ENCODE assay signal across 1 cellular context in the genomic region with DNA sequence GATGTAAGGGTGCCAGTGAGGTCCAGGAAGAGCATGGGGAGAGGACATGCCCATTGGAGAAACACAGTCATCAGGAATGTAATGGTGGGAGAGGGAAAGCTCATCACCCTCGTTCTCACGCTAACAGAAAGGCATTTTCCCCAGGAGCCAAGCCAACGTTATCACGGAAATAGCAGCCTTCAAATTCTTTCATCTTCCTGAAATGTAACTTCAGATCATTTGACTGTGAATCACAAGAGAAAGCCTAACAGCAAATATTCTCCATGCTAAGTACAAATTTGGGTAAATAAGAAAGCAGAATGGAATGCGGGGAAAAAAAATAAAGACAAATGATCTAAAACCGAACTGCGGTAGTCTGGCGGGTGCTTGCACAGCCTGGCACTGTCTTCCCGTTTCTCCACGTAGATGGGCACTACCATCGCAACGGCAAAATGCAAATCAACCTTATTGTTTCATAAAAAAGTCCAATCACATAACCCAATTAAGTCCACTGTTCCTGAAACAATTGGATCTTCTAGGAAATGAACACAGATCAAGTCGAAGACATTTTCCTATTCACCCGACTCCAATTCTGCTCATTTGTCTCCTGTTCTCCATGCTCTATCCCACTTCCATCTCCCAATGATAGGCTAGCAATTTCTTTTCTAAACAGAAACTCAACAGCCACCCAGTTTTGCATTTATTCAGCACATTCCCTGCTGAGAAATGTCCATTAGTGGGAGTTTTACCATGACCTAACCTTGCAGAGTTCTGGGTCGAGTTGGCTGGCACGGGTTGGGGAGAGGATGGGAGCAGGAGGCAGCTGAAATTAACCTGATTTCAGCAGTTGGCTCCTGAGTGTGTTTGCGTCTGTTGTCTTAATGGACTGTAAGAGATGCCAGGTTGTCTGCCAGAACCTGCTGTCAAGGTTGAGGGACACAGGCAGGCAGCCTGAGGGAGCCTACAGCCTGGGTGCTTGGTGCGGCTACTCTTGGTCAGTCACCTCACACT.
A peak's percentile ranks its signal among the peaks of the same experiment; 100 is the strongest.
TF ChIP-seq lines count a peak whose summit lies in the region.

No MANE protein-coding gene starts in this region.

TF ChIP-seq in SK-N-SH, 30 proteins besides CTCF, POLR2A, EP300 and RAD21 (continued from another document):
- peak; percentile 8; the same call in 1 of the 2 replicates for TF ChIP-seq FOSL2 (IDR thresholded peaks at IDR 0.05; ENCODE audit: borderline replicate concordance, low read depth)
- no peak for TF ChIP-seq YY1 (IDR thresholded peaks at IDR 0.05; ENCODE audit: low read depth)
- 0 out of 2 replicates have a peak, but pooled peaks have one; percentile 27 for TF ChIP-seq JUND (IDR thresholded peaks at IDR 0.05)
- TF ChIP-seq, protein P1, sequence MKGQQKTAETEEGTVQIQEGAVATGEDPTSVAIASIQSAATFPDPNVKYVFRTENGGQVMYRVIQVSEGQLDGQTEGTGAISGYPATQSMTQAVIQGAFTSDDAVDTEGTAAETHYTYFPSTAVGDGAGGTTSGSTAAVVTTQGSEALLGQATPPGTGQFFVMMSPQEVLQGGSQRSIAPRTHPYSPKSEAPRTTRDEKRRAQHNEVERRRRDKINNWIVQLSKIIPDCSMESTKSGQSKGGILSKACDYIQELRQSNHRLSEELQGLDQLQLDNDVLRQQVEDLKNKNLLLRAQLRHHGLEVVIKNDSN (IDR thresholded peaks at IDR 0.05; ENCODE audit: borderline replicate concordance, low read depth): no peak
